23 cellular contexts compared by ENCODE assay signal in genomic region chr12:52942914-52943207, GRCh38. TPM values are rescaled to one million over a fixed set of nuclear protein-coding genes. Genes with fewer than 3 reads are reported as not detected.
A peak's percentile ranks its signal among the peaks of the same experiment; 100 is the strongest.
DNase-seq lines count a peak whose midpoint lies in the region; ATAC-seq, FAIRE-seq and TF ChIP-seq lines count a peak whose summit lies in the region.
"Had no signal": no experiment of that assay in that cellular context is flagged by ENCODE, and none has a peak within 500 bp of the region (broad histone marks: within the 10 kb centered on the region; RNA-seq: fewer than 3 reads in every experiment).

No MANE protein-coding gene starts in this region.

- CTCF ChIA-PET in PC-9 (lab: Charles Lee): no interaction called here

- no peaks in the 10 kb centered on the region for H3K36me3 Mint-ChIP-seq in neural crest cell (ENCODE audit: low read depth)
- H3K36me3 Mint-ChIP-seq: activated naive CD4-positive, alpha-beta T cell treated with anti-CD3 and anti-CD28 coated beads, Interleukin-2, amount 10 ng/mL, durations not matched to agents 7 days and 5 days had no signal

- no peak for FAIRE-seq in GM12892 (lab: Jason Lieb, UNC)
- FAIRE-seq: D721Med, urothelium cell line had no signal

- ATAC-seq in HG03521 (IDR thresholded peaks at IDR 0.05; ENCODE audit: unreplicated experiment): no peak
- ATAC-seq: left lobe of liver had no signal

- no peaks in the 10 kb centered on the region for H3K27me3 ChIP-seq in PC-9 (ENCODE audit: insufficient read depth, low read depth)
- H3K27me3 ChIP-seq: BLaER1 had no signal

- intact Hi-C loops in PC-9 (cut with micrococcal nuclease; ENCODE audit: unreplicated experiment): no loop called here

- peaks cover 34% of the 10 kb centered on the region for H3K79me2 ChIP-seq in PC-9 (ENCODE audit: low read depth)

- H3K4me2 ChIP-seq in PC-9: peak overlapping the region; percentile 88
- H3K4me2 ChIP-seq: BLaER1, KMS-11 had no signal

- DNase-seq in NCI-H1092 treated with DMSO at 0.1 percent for 48 hours (lab: John Stamatoyannopoulos, UW) (peak; percentile 10), NCI-H1092 (lab: John Stamatoyannopoulos, UW) (no peak), NCI-H146 treated with DMSO at 0.1 percent for 48 hours (lab: John Stamatoyannopoulos, UW; ENCODE audit: unreplicated experiment) (peak; percentile 34), PC-9 (no peak), neural crest cell (ENCODE audit: low read depth, low spot score) (no peak), GM12892 (ENCODE audit: insufficient read length) (no peak), kidney tubule cell (ENCODE audit: low spot score) (no peak)
- DNase-seq: activated CD4-positive, alpha-beta T cell treated with anti-CD3 and anti-CD28 coated beads, Interleukin-2, amount 50 U/mL, for 4 hours; activated naive CD4-positive, alpha-beta T cell treated with anti-CD3 and anti-CD28 coated beads, Interleukin-2, amount 10 ng/mL, durations not matched to agents 7 days and 5 days; activated T-cell treated with anti-CD3 and anti-CD28 coated beads, Interleukin-2, amount 50 U/mL, for 1 hour; aorta; GDM1; SHP77 treated with DMSO at 0.1 percent for 48 hours; stomach had no signal

- H3K4me1 ChIP-seq in PC-9 (replicated peaks; ENCODE audit: insufficient read depth): peaks cover 53% of the 10 kb centered on the region
- H3K4me1 ChIP-seq: BLaER1 had no signal

- H3K9me3 Mint-ChIP-seq in neural crest cell: no peaks in the 10 kb centered on the region

- H3K27me3 Mint-ChIP-seq in neural crest cell (ENCODE audit: low read depth): peaks cover 5% of the 10 kb centered on the region

- POLR2A ChIA-PET in PC-9 (lab: Charles Lee; ENCODE audit: unreplicated experiment): interaction anchor here (0.6 to 9.3 kb wide), 4 partner anchors 14 to 38 kb away, joined by 3 to 311 read pairs (median 3); partner anchors contain the start of gene KRT8

- H3K9me3 ChIP-seq in PC-9 (ENCODE audit: insufficient read depth, low read depth): no peaks in the 10 kb centered on the region
- H3K9me3 ChIP-seq: stomach had no signal

- no peaks in the 10 kb centered on the region for H3K9me2 ChIP-seq in PC-9 (ENCODE audit: insufficient read depth)

- no peak for TF ChIP-seq POLR2A in GM12892 (IDR thresholded peaks at IDR 0.05; ENCODE audit: low read depth, low read length)

- no peak overlapping the region for H2AFZ ChIP-seq in PC-9

- no peak for TF ChIP-seq CTCF in PC-9 (conservative IDR thresholded peaks at IDR 0.05)
- TF ChIP-seq CTCF in neural crest cell (conservative IDR thresholded peaks at IDR 0.05): no peak

- H3K36me3 ChIP-seq in PC-9 (ENCODE audit: low read depth): no peaks in the 10 kb centered on the region
- H3K36me3 ChIP-seq: BLaER1, stomach had no signal

- BruUV-seq in PC-9 (replicated peaks; lab: Mats Ljungman, UMichigan): no TSS peak

- H3K4me1 Mint-ChIP-seq in neural crest cell: peaks cover 14% of the 10 kb centered on the region

- peak overlapping the region; percentile 100 for H3K27ac ChIP-seq in PC-9
- H3K27ac ChIP-seq: 22Rv1, BLaER1, KMS-11, skin epidermis had no signal

- H3K27ac Mint-ChIP-seq in neural crest cell (ENCODE audit: unreplicated experiment): peak overlapping the region; percentile 32
- H3K27ac Mint-ChIP-seq: activated naive CD4-positive, alpha-beta T cell treated with anti-CD3 and anti-CD28 coated beads, Interleukin-2, amount 10 ng/mL, durations not matched to agents 7 days and 5 days had no signal

- H4K20me1 ChIP-seq in PC-9 (ENCODE audit: insufficient read depth): no peaks in the 10 kb centered on the region
- H4K20me1 ChIP-seq: BLaER1 had no signal

- no peak overlapping the region for H3K4me3 ChIP-seq in PC-9
- H3K4me3 ChIP-seq: BLaER1, skin epidermis, stomach had no signal

- no peak overlapping the region for H3K4me3 Mint-ChIP-seq in neural crest cell
- H3K4me3 Mint-ChIP-seq: activated naive CD4-positive, alpha-beta T cell treated with anti-CD3 and anti-CD28 coated beads, Interleukin-2, amount 10 ng/mL, durations not matched to agents 7 days and 5 days had no signal

- peaks cover 43% of the 10 kb centered on the region for H3F3A ChIP-seq in PC-9 (ENCODE audit: insufficient read depth, low read depth)

RNA-seq across cellular contexts. Expression of gene KRT18, which starts 6.1 kb away (rescaled TPM):
- 2,869 and 2,977 TPM in 2 replicates for total RNA-seq in PC-9 (2021)
- total RNA-seq in neural crest cell: 6.4 and 6.9 TPM in 2 replicates
- polyA plus RNA-seq in GM12892 (2012; ENCODE audit: missing spikeins): 0.34 TPM

RNA-seq across cellular contexts. Expression of gene KRT8, which starts 38.0 kb away (rescaled TPM):
- total RNA-seq in PC-9 (2021) (2,689 and 2,962 TPM in 2 replicates), neural crest cell (8.3 and 10.3 TPM in 2 replicates)
- polyA plus RNA-seq in GM12892 (2012; ENCODE audit: missing spikeins): 0.47 TPM
- total RNA-seq: T-helper 1 cell treated with Interleukin-12 subunit alpha and Interleukin-12 subunit beta and Interleukin-4 antibody, amounts not matched to agents 30 ng/mL and 1 ng/mL, for 36 hours had no signal

Comparison
In these comparisons a context has a peak if more than half of its experiments do, and no peak if none do; other contexts are left out.
1. DNase-seq: peak in NCI-H1092 treated with DMSO at 0.1 percent for 48 hours (single experiment) and NCI-H146 treated with DMSO at 0.1 percent for 48 hours (single experiment); none in NCI-H1092 (single experiment), PC-9 (0 of 2), neural crest cell (single experiment), GM12892 (single experiment) and kidney tubule cell (single experiment).
2. RNA of gene KRT18, which starts 6.1 kb away (total RNA-seq): 2,869 to 2,977 TPM in PC-9; 6.4 to 6.9 TPM in neural crest cell; every median in the first group is over 100 times any median in the second.
3. RNA of gene KRT8, which starts 38.0 kb away (total RNA-seq): 2,689 to 2,962 TPM in PC-9; 8.3 to 10.3 TPM in neural crest cell; every median in the first group is over 100 times any median in the second.